Comparison of ENCODE assay signal across 25 cellular contexts in genomic region chr9:127924736-127925444, GRCh38.
"Had no signal": no experiment of that assay in that cellular context is flagged by ENCODE, and none has a peak within 500 bp of the region (broad histone marks: within the 10 kb centered on the region; RNA-seq: fewer than 3 reads in every experiment).

No MANE protein-coding gene starts in this region.

- DNase-seq: activated CD4-positive, alpha-beta memory T cell treated with anti-CD3 and anti-CD28 coated beads for 36 hours; activated naive CD4-positive, alpha-beta T cell; activated T-cell treated with anti-CD3 and anti-CD28 coated beads for 4 hours; adrenal gland; dermis blood vessel endothelial cell; effector memory CD4-positive, alpha-beta T cell; heart right ventricle; kidney glomerular epithelial cell; left ventricle myocardium inferior; mammary epithelial cell; psoas muscle; stimulated activated naive CD8-positive, alpha-beta T cell treated with anti-CD3 and anti-CD28 coated beads, Interleukin-15, amount 100 ng/mL, for 72 hours; T-helper 2 cell; transverse colon had no signal

- H3K4me3 Mint-ChIP-seq: activated CD4-positive, alpha-beta memory T cell treated with anti-CD3 and anti-CD28 coated beads for 36 hours; activated T-helper 17 cell treated with anti-CD3 and anti-CD28 coated beads, Interleukin-2, amount 50 U/mL, for 72 hours; neural crest cell; stimulated activated naive CD8-positive, alpha-beta T cell treated with anti-CD3 and anti-CD28 coated beads, Interleukin-15, amount 100 ng/mL, for 72 hours had no signal

- H3K27me3 ChIP-seq: vagina had no signal

- H3K27ac Mint-ChIP-seq: activated CD4-positive, alpha-beta memory T cell treated with anti-CD3 and anti-CD28 coated beads for 36 hours; activated T-helper 17 cell treated with anti-CD3 and anti-CD28 coated beads, Interleukin-2, amount 50 U/mL, for 72 hours; stimulated activated naive CD8-positive, alpha-beta T cell treated with anti-CD3 and anti-CD28 coated beads, Interleukin-15, amount 100 ng/mL, for 72 hours had no signal

- FAIRE-seq: bronchial epithelial cell, endothelial cell of umbilical vein had no signal

- H3K36me3 ChIP-seq: adrenal gland, esophagus muscularis mucosa, gastroesophageal sphincter, heart right ventricle, left ventricle myocardium inferior, suprapubic skin, transverse colon, vagina had no signal

- H3K36me3 Mint-ChIP-seq: activated CD4-positive, alpha-beta memory T cell treated with anti-CD3 and anti-CD28 coated beads for 36 hours had no signal

- H3K9me3 Mint-ChIP-seq: activated CD4-positive, alpha-beta memory T cell treated with anti-CD3 and anti-CD28 coated beads for 36 hours; activated T-helper 17 cell treated with anti-CD3 and anti-CD28 coated beads, Interleukin-2, amount 50 U/mL, for 72 hours; neural crest cell; stimulated activated naive CD8-positive, alpha-beta T cell treated with anti-CD3 and anti-CD28 coated beads, Interleukin-15, amount 100 ng/mL, for 72 hours had no signal

- H3K4me3 ChIP-seq: adrenal gland, esophagus muscularis mucosa, gastroesophageal sphincter, heart right ventricle, left ventricle myocardium inferior, psoas muscle, skin epidermis, suprapubic skin, transverse colon, vagina had no signal

- ATAC-seq: activated T-helper 17 cell treated with anti-CD3 and anti-CD28 coated beads, Interleukin-2, amount 50 U/mL, for 72 hours; gastroesophageal sphincter; heart right ventricle; psoas muscle; right cardiac atrium; stimulated activated naive CD8-positive, alpha-beta T cell treated with anti-CD3 and anti-CD28 coated beads, Interleukin-15, amount 100 ng/mL, for 72 hours had no signal

- H3K27me3 Mint-ChIP-seq: activated T-helper 17 cell treated with anti-CD3 and anti-CD28 coated beads, Interleukin-2, amount 50 U/mL, for 72 hours had no signal

- H3K9me3 ChIP-seq: adrenal gland, esophagus muscularis mucosa, gastroesophageal sphincter, heart right ventricle, left ventricle myocardium inferior, psoas muscle, suprapubic skin, transverse colon, vagina had no signal

- H3K27ac ChIP-seq: adrenal gland, esophagus muscularis mucosa, gastroesophageal sphincter, heart right ventricle, left ventricle myocardium inferior, psoas muscle, skin epidermis, suprapubic skin, transverse colon, vagina, VCaP had no signal
